8 cellular contexts compared by ENCODE assay signal in the genomic region with DNA sequence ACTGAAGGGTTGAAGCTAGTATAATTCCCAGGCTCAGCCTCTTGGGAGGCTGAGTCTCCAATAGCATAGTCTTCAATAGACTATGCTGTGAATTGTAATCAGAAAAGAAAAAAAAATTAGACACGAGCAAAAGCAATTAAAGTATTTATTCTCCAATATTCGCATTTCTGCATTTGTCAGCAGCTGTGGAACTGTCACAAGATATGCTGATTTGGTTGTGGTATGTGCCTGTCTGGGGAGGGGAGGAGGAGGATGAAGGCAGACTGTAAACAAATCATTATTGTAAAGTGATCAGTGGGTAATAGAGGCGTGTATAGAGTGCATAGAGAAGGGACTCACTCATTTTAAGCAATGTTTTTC. TPM values are rescaled to one million over a fixed set of nuclear protein-coding genes. Genes with fewer than 3 reads are reported as not detected.
DNase-seq lines count a peak whose midpoint lies in the region; ATAC-seq and TF ChIP-seq lines count a peak whose summit lies in the region.

No MANE protein-coding gene starts in this region.

- H3K79me2 ChIP-seq in DOHH2 (ENCODE audit: control insufficient read depth, low read length) = peaks cover 26% of the 10 kb centered on the region

- H3K4me1 ChIP-seq in DOHH2 (ENCODE audit: control insufficient read depth, low read length) = peaks cover 74% of the 10 kb centered on the region

- CTCF ChIA-PET in activated B cell treated with CpG ODN at 0.5 μM for 24 hours (lab: Charles Lee) = interaction anchor here (1.1 to 1.3 kb wide), 2 partner anchors 25 to 28 kb away, joined by 3 to 4 read pairs; a partner anchor contains a TSS

- peak overlapping the region; percentile 92 for H3K27ac ChIP-seq in DOHH2 (ENCODE audit: low read depth, low read length)

- DNase-seq in activated B cell treated with CpG ODN at 0.5 μM for 24 hours (no peak), mesothelial cell of epicardium (ENCODE audit: low spot score in 2 of 2, unreplicated experiment in 2 of 2) (no peak), nucleus accumbens (lab: John Stamatoyannopoulos, UW) (no peak), Right ventricle myocardium inferior (ENCODE audit: missing footprints) (no peak), OCI-M1 (lab: John Stamatoyannopoulos, UW) (no peak), HT-29 (ENCODE audit: low spot score) (no peak)

- H3K4me1 Mint-ChIP-seq in activated B cell treated with CpG ODN at 0.5 μM for 24 hours (peaks cover 57% of the 10 kb centered on the region), mesothelial cell of epicardium (peaks cover 11% of the 10 kb centered on the region)

- H3K4me2 ChIP-seq in DOHH2 (ENCODE audit: low read length) = peak overlapping the region; percentile 65

- H3K9me3 ChIP-seq in DOHH2 (ENCODE audit: control insufficient read depth, insufficient read depth, low read length) = no peaks in the 10 kb centered on the region

- ATAC-seq in HG02623 (IDR thresholded peaks at IDR 0.05; ENCODE audit: unreplicated experiment) = peak; percentile 17
- ATAC-seq in activated B cell treated with CpG ODN at 0.5 μM for 24 hours (ENCODE audit: low read depth) = no peak
- no peak for ATAC-seq in Right ventricle myocardium inferior

- H3K4me3 Mint-ChIP-seq in activated B cell treated with CpG ODN at 0.5 μM for 24 hours (peak overlapping the region; percentile 85), mesothelial cell of epicardium (peak overlapping the region; percentile 36)

- H3K9me3 Mint-ChIP-seq in activated B cell treated with CpG ODN at 0.5 μM for 24 hours (no peaks in the 10 kb centered on the region), mesothelial cell of epicardium (no peaks in the 10 kb centered on the region)

- H3F3A ChIP-seq in DOHH2 (ENCODE audit: control insufficient read depth, insufficient read depth) = peaks cover 51% of the 10 kb centered on the region

- intact Hi-C loops in activated B cell treated with CpG ODN at 0.5 μM for 24 hours (cut with micrococcal nuclease) (loop anchor here (1.0 to 5.0 kb wide), 4 partner anchors 11 to 856 kb away; a partner anchor contains a TSS), Right ventricle myocardium inferior (cut with DNase I) (no loop called here)

- no peaks in the 10 kb centered on the region for H3K27me3 ChIP-seq in DOHH2 (ENCODE audit: control insufficient read depth, low read length)

- H3K4me3 ChIP-seq in DOHH2 (ENCODE audit: low read length) = peak overlapping the region; percentile 61

- POLR2A ChIA-PET in activated B cell treated with CpG ODN at 0.5 μM for 24 hours (lab: Charles Lee) = interaction anchor here (0.6 to 27.3 kb wide), 13 partner anchors 9 to 858 kb away, joined by 3 to 1220 read pairs (median 5); a partner anchor contains a TSS

- H3K36me3 ChIP-seq in DOHH2 (ENCODE audit: control insufficient read depth, low read length) = 0 out of 2 replicates have a peak, but pooled peaks cover 3% of the 10 kb centered on the region

- no peaks in the 10 kb centered on the region for H3K9me2 ChIP-seq in DOHH2 (replicated peaks; ENCODE audit: control insufficient read depth, low read length)

- H3K27ac Mint-ChIP-seq in activated B cell treated with CpG ODN at 0.5 μM for 24 hours (peak overlapping the region; percentile 99), mesothelial cell of epicardium (no peak overlapping the region)

- H4K20me1 ChIP-seq in DOHH2 (ENCODE audit: control insufficient read depth, insufficient read depth, low read depth, low read length) = no peaks in the 10 kb centered on the region

- H3K36me3 Mint-ChIP-seq in activated B cell treated with CpG ODN at 0.5 μM for 24 hours (ENCODE audit: low read depth) (peaks cover 7% of the 10 kb centered on the region), mesothelial cell of epicardium (no peaks in the 10 kb centered on the region)

- H3K27me3 Mint-ChIP-seq in activated B cell treated with CpG ODN at 0.5 μM for 24 hours (no peaks in the 10 kb centered on the region), mesothelial cell of epicardium (ENCODE audit: low read depth) (peaks cover 2% of the 10 kb centered on the region)

- no peak for TF ChIP-seq CTCF in DOHH2 (IDR thresholded peaks at IDR 0.05; ENCODE audit: low read depth, low read length, poor library complexity, severe bottlenecking)
- no peak for TF ChIP-seq CTCF in activated B cell treated with CpG ODN at 0.5 μM for 24 hours (IDR thresholded peaks at IDR 0.05)
- no peak for TF ChIP-seq CTCF in mesothelial cell of epicardium (IDR thresholded peaks at IDR 0.05; ENCODE audit: unreplicated experiment)

RNA-seq across cellular contexts. Expression of a gene that starts 10.1 kb away (rescaled TPM):
- total RNA-seq in activated B cell treated with CpG ODN at 0.5 μM for 24 hours (25.2 and 25.5 TPM in 2 replicates), mesothelial cell of epicardium (12.5 to 13.2 TPM (median 12.7 TPM) in 3 replicates), Right ventricle myocardium inferior (11.6 TPM)
- 3.6 and 3.9 TPM in 2 replicates for total RNA-seq in HT-29 (2014; rRNA removed; shearing (Covaris generic))

RNA-seq across cellular contexts. Expression of a gene that starts 25.8 kb away (rescaled TPM):
- 41.5 and 41.7 TPM in 2 replicates for total RNA-seq in activated B cell treated with CpG ODN at 0.5 μM for 24 hours
- 19.5 to 21.2 TPM (median 20.3 TPM) in 3 replicates for total RNA-seq in mesothelial cell of epicardium
- 12.0 TPM for total RNA-seq in Right ventricle myocardium inferior
- 34.5 and 38.7 TPM in 2 replicates for total RNA-seq in HT-29 (2014; rRNA removed; shearing (Covaris generic))

RNA-seq across cellular contexts. Expression of a gene that starts 49.3 kb away (rescaled TPM):
- total RNA-seq in activated B cell treated with CpG ODN at 0.5 μM for 24 hours (0.07 TPM in 1 of 2 replicates, not detected in the other), mesothelial cell of epicardium (0.11 to 0.16 TPM (median 0.11 TPM) in 3 replicates), Right ventricle myocardium inferior (0.49 TPM)
- not detected in 2 replicates for total RNA-seq in HT-29 (2014; rRNA removed; shearing (Covaris generic))
